ENCODE assay signal across 2 cellular contexts in genomic region chr6:116876107-116876506, GRCh38.
TF ChIP-seq lines count a peak whose summit lies in the region.

No MANE protein-coding gene starts in this region.

TF ChIP-seq in A549, 52 proteins besides CTCF, POLR2A, EP300 and RAD21:
- TF ChIP-seq SMC3 (IDR thresholded peaks at IDR 0.05) (no peak), EHF (CRISPR knock-in tag; IDR thresholded peaks at IDR 0.05) (no peak), JUNB (IDR thresholded peaks at IDR 0.05) (no peak), CEBPB (IDR thresholded peaks at IDR 0.05) (no peak), ESRRA (IDR thresholded peaks at IDR 0.05; ENCODE audit: borderline replicate concordance, low read length) (no peak), ATOH8 (CRISPR knock-in tag; IDR thresholded peaks at IDR 0.05; ENCODE audit: low read depth) (no peak)

TF ChIP-seq in H1, 55 proteins besides CTCF, POLR2A, EP300 and RAD21:
- no peak for TF ChIP-seq TAF7 (optimal IDR thresholded peaks at IDR 0.05; ENCODE audit: borderline replicate concordance, low read depth, low read length)
- TF ChIP-seq RFX5 (IDR thresholded peaks at IDR 0.05; ENCODE audit: borderline replicate concordance, low read depth, low read length): no peak
- TF ChIP-seq MAFK (IDR thresholded peaks at IDR 0.05; ENCODE audit: low read depth, low read length): no peak
- no peak for TF ChIP-seq SIRT6 (IDR thresholded peaks at IDR 0.05; ENCODE audit: low read length)
- no peak for TF ChIP-seq CEBPB (IDR thresholded peaks at IDR 0.05; ENCODE audit: low read depth, low read length)
- no peak for TF ChIP-seq SP4 (IDR thresholded peaks at IDR 0.05; ENCODE audit: low read length)
- TF ChIP-seq NRF1 (IDR thresholded peaks at IDR 0.05; ENCODE audit: low read depth, low read length): no peak
